38 cellular contexts compared by ENCODE assay signal in the genomic region with DNA sequence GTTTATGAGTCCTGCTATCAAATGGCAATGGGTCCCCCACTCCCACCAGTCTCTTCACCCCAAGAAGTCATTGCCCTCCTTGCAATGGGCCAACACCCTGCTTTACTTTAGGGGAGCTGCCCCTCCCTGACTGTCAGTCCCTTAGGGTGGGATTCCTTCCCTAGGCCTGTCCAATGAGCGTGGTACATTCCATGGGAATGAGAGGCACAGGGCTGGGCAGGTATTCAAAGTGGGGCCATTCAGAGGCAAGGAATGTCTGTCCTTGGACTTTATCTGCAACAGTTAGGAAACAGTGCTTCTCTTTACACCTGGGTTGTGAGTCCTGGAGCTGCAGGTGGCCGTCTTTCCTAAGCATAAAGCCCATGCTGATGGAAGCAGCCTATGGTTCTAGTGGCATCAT. TPM values are rescaled to one million over a fixed set of nuclear protein-coding genes. Genes with fewer than 3 reads are reported as not detected.
"Had no signal": no experiment of that assay in that cellular context is flagged by ENCODE, and none has a peak within 500 bp of the region (broad histone marks: within the 10 kb centered on the region; RNA-seq: fewer than 3 reads in every experiment).

No MANE protein-coding gene starts in this region.

- H3K36me3 ChIP-seq: MG63 had no signal

- H3K27me3 ChIP-seq: MG63 had no signal

- H3K27ac ChIP-seq: KMS-11 had no signal

- H3K4me2 ChIP-seq: KMS-11 had no signal

- H3K4me3 ChIP-seq: MG63 had no signal

- H3K9ac ChIP-seq: KMS-11 had no signal

- DNase-seq: Karpas-422, Kasumi-1, MG63, MM.1S, MV-4-11, NCI-H1048, NCI-H1092, NCI-H1092 treated with DMSO at 0.1 percent for 48 hours, NCI-H1105, NCI-H1105 treated with DMSO at 0.1 percent for 48 hours, NCI-H1417, NCI-H1417 treated with DMSO at 0.1 percent for 48 hours, NCI-H1436, NCI-H1436 treated with DMSO at 0.1 percent for 48 hours, NCI-H146, NCI-H1694, NCI-H1694 treated with DMSO at 0.1 percent for 48 hours, NCI-H187, NCI-H187 treated with DMSO at 0.1 percent for 48 hours, NCI-H1930, NCI-H2029, NCI-H2029 treated with DMSO at 0.1 percent for 48 hours, NCI-H2081, NCI-H2081 treated with DMSO at 0.1 percent for 48 hours, NCI-H2107, NCI-H2171, NCI-H2171 treated with DMSO at 0.1 percent for 48 hours, NCI-H2227 treated with DMSO at 0.1 percent for 48 hours, NCI-H226, NCI-H345, NCI-H446, NCI-H446 treated with DMSO at 0.1 percent for 48 hours, NCI-H510A had no signal

- H3K9me3 ChIP-seq: MG63 had no signal

RNA-seq across cellular contexts. Expression of gene TMEM132C, which starts 40.8 kb away (rescaled TPM):
- total RNA-seq: LHCN-M2, M059J, MCF 10A, NCI-H460 had no signal
